25 cellular contexts compared by ENCODE assay signal in the genomic region with DNA sequence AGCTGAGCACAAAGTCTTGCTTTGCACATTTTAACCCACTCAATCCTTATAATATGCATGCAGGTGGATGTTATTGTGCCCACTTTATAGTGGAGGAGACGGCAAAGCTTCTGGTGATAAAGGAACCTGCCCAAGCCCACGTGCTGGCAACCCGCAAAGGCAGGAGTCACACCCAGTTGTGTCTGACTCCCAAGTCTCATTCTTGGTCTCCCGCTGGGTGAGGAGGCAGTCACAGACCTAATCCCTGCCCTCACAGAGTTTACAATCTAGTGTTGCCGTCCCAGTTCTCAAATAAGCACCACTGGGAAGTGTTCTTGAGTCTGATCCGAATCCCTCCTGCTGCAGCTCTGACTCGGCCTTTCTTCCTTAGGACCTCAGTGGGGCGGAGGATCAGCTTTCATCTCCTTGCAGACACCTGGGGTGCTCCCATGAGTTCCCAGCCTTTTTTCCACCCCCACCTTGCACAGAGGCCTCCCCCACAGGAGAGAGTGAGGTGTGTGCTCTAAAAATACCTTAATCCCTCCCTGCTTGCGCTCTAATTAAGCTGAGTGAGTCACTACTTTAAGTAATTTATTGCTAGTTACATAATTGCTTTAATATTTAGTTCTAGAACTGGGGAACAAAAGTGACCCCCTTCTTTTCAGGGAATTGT. TPM values are rescaled to one million over a fixed set of nuclear protein-coding genes. Genes with fewer than 3 reads are reported as not detected.
A peak's percentile ranks its signal among the peaks of the same experiment; 100 is the strongest.
DNase-seq lines count a peak whose midpoint lies in the region; ATAC-seq and TF ChIP-seq lines count a peak whose summit lies in the region.
"Had no signal": no experiment of that assay in that cellular context is flagged by ENCODE, and none has a peak within 500 bp of the region (broad histone marks: within the 10 kb centered on the region; RNA-seq: fewer than 3 reads in every experiment).

No MANE protein-coding gene starts in this region.

- H3K27me3 ChIP-seq in WERI-Rb-1 (ENCODE audit: insufficient read depth, low read depth, severe bottlenecking): no peaks in the 10 kb centered on the region
- no peaks in the 10 kb centered on the region for H3K27me3 ChIP-seq in neural progenitor cell
- H3K27me3 ChIP-seq in Caco-2 (replicated peaks; ENCODE audit: control insufficient read depth, insufficient read depth, low read length): no peaks in the 10 kb centered on the region
- peaks cover 8% of the 10 kb centered on the region for H3K27me3 ChIP-seq in upper lobe of right lung
- H3K27me3 ChIP-seq: BLaER1 treated with 17β-estradiol and CSF1 and Interleukin-3, amounts not matched to agents 10 nM and 100 nM had no signal

- intact Hi-C loops in Caco-2 (cut with micrococcal nuclease; ENCODE audit: unreplicated experiment) (no loop called here), upper lobe of right lung (cut with DNase I) (no loop called here)

- no peaks in the 10 kb centered on the region for H3K4me1 ChIP-seq in HEK293 (ENCODE audit: control insufficient read depth, insufficient read depth, low read length)
- peaks cover 19% of the 10 kb centered on the region for H3K4me1 ChIP-seq in neural progenitor cell
- peaks cover 4% of the 10 kb centered on the region; the same call in 1 of the 2 replicates for H3K4me1 ChIP-seq in Caco-2
- H3K4me1 ChIP-seq in upper lobe of right lung: no peaks in the 10 kb centered on the region
- H3K4me1 ChIP-seq: A549 had no signal

- peak overlapping the region; percentile 85 for H3K27ac Mint-ChIP-seq in neural progenitor cell
- no peak overlapping the region for H3K27ac Mint-ChIP-seq in Caco-2 (ENCODE audit: unreplicated experiment)
- H3K27ac Mint-ChIP-seq: B cell; CD4-positive, alpha-beta T cell; CD8-positive, alpha-beta T cell had no signal

- H3K4me2 ChIP-seq in neural progenitor cell: no peak overlapping the region
- H3K4me2 ChIP-seq: A549; BLaER1 treated with 17β-estradiol and CSF1 and Interleukin-3, amounts not matched to agents 10 nM and 100 nM had no signal

- H3K27me3 Mint-ChIP-seq in neural progenitor cell (ENCODE audit: insufficient read depth, low read depth): peaks cover 16% of the 10 kb centered on the region
- peaks cover 4% of the 10 kb centered on the region for H3K27me3 Mint-ChIP-seq in Caco-2 (ENCODE audit: insufficient read depth, unreplicated experiment)

- H3K4me1 Mint-ChIP-seq in neural progenitor cell: peaks cover 54% of the 10 kb centered on the region
- no peaks in the 10 kb centered on the region for H3K4me1 Mint-ChIP-seq in Caco-2 (ENCODE audit: low read depth, unreplicated experiment)
- H3K4me1 Mint-ChIP-seq: B cell had no signal

- DNase-seq in WERI-Rb-1 (peak; percentile 69), caudate nucleus (lab: John Stamatoyannopoulos, UW) (peak in 39 of 61 donors; percentile 15 to 89 (median 48)), neural progenitor cell (ENCODE audit: low spot score) (no peak), Caco-2 (no peak), NCI-H82 treated with DMSO at 0.1 percent for 48 hours (lab: John Stamatoyannopoulos, UW; ENCODE audit: unreplicated experiment) (no peak), upper lobe of right lung (no peak)
- DNase-seq in stimulated activated CD4-positive, alpha-beta T cell treated with anti-CD3 and anti-CD28 coated beads, Interleukin-1b, Interleukin-23, amount 100 ng/mL, for 48 hours: no peak
- DNase-seq: AML-193; CD4-positive, alpha-beta T cell; CD8-positive, alpha-beta T cell; DMS 273 treated with DMSO at 0.1 percent for 48 hours; DMS153; DMS53; DMS79; DND-41; EL; GDM1 had no signal

- TF ChIP-seq CTCF in HEK293 (tag by site-specific recombination; IDR thresholded peaks at IDR 0.05) (no peak), WERI-Rb-1 (IDR thresholded peaks at IDR 0.05; ENCODE audit: low read depth, low read length) (no peak), neural progenitor cell (IDR thresholded peaks at IDR 0.05) (no peak), Caco-2 (IDR thresholded peaks at IDR 0.05; ENCODE audit: insufficient read depth in 1 of 2, low read depth in 1 of 2, low read length in 1 of 2, severe bottlenecking in 1 of 2, unreplicated experiment in 1 of 2) (no peak), upper lobe of right lung (IDR thresholded peaks at IDR 0.05) (no peak)

- H3K79me2 ChIP-seq in neural progenitor cell (ENCODE audit: low read depth): no peaks in the 10 kb centered on the region

- H3K36me3 ChIP-seq in HEK293 (ENCODE audit: control insufficient read depth in 2 of 2, insufficient read depth in 1 of 2, low read length in 2 of 2): no peaks in the 10 kb centered on the region
- H3K36me3 ChIP-seq in WERI-Rb-1: no peaks in the 10 kb centered on the region
- no peaks in the 10 kb centered on the region for H3K36me3 ChIP-seq in neural progenitor cell
- no peaks in the 10 kb centered on the region for H3K36me3 ChIP-seq in Caco-2 (ENCODE audit: control insufficient read depth, insufficient read depth, low read length)
- no peaks in the 10 kb centered on the region for H3K36me3 ChIP-seq in upper lobe of right lung
- H3K36me3 ChIP-seq: BLaER1 treated with 17β-estradiol and CSF1 and Interleukin-3, amounts not matched to agents 10 nM and 100 nM had no signal

- ATAC-seq in upper lobe of right lung: no peak
- ATAC-seq: A549; CD8-positive, alpha-beta T cell; GM12878 had no signal

- H2AFZ ChIP-seq in neural progenitor cell (replicated peaks): no peak overlapping the region

- POLR2A ChIA-PET in HEK293 (lab: Yijun Ruan, JAX): no interaction called here
- POLR2A ChIA-PET in Caco-2 (lab: Charles Lee): no interaction called here

- H3K27ac ChIP-seq in HEK293 (ENCODE audit: extremely low read depth, low read depth, low read length) (no peak overlapping the region), WERI-Rb-1 (peak overlapping the region; percentile 14; the same call in 1 of the 2 replicates), caudate nucleus (ENCODE audit: low read depth, low read length) (peak overlapping the region; percentile 75), neural progenitor cell (no peak overlapping the region), upper lobe of right lung (no peak overlapping the region)
- H3K27ac ChIP-seq: 22Rv1; A549; BLaER1 treated with 17β-estradiol and CSF1 and Interleukin-3, amounts not matched to agents 10 nM and 100 nM; C4-2B had no signal

- H3K36me3 Mint-ChIP-seq in neural progenitor cell: no peaks in the 10 kb centered on the region
- no peaks in the 10 kb centered on the region for H3K36me3 Mint-ChIP-seq in Caco-2 (ENCODE audit: insufficient read depth, unreplicated experiment)
- H3K36me3 Mint-ChIP-seq: CD8-positive, alpha-beta T cell had no signal

- BruUV-seq in Caco-2 (replicated peaks; lab: Mats Ljungman, UMichigan): no TSS peak

- CTCF ChIA-PET in HEK293 (lab: Yijun Ruan, JAX) (interaction anchor here (1.3 to 1.5 kb wide), 2 partner anchors 16 to 188 kb away, joined by 4 to 9 read pairs; no protein-coding TSS in a partner anchor), Caco-2 (lab: Charles Lee) (no interaction called here)

- H3K9ac ChIP-seq in neural progenitor cell: no peak overlapping the region
- H3K9ac ChIP-seq: BLaER1 treated with 17β-estradiol and CSF1 and Interleukin-3, amounts not matched to agents 10 nM and 100 nM had no signal

- peaks cover 11% of the 10 kb centered on the region for H3F3A ChIP-seq in neural progenitor cell (ENCODE audit: low read depth)

- H3K9me3 ChIP-seq in HEK293 (ENCODE audit: control insufficient read depth, insufficient read depth, low read depth, low read length) (no peaks in the 10 kb centered on the region), WERI-Rb-1 (ENCODE audit: severe bottlenecking) (no peaks in the 10 kb centered on the region), neural progenitor cell (ENCODE audit: low read depth) (no peaks in the 10 kb centered on the region), Caco-2 (no peaks in the 10 kb centered on the region), upper lobe of right lung (no peaks in the 10 kb centered on the region)
- H3K9me3 ChIP-seq: A549; BLaER1 treated with 17β-estradiol and CSF1 and Interleukin-3, amounts not matched to agents 10 nM and 100 nM had no signal

- H3K4me3 ChIP-seq in HEK293 (ENCODE audit: low read depth, low read length): no peak overlapping the region
- no peak overlapping the region for H3K4me3 ChIP-seq in WERI-Rb-1 (ENCODE audit: low read depth, low read length)
- H3K4me3 ChIP-seq in neural progenitor cell: no peak overlapping the region
- H3K4me3 ChIP-seq in Caco-2 (ENCODE audit: low read depth, low read length): no peak overlapping the region
- H3K4me3 ChIP-seq in upper lobe of right lung: no peak overlapping the region
- H3K4me3 ChIP-seq: A549; BLaER1 treated with 17β-estradiol and CSF1 and Interleukin-3, amounts not matched to agents 10 nM and 100 nM; GM12878 had no signal

- no peaks in the 10 kb centered on the region for H3K9me3 Mint-ChIP-seq in neural progenitor cell
- H3K9me3 Mint-ChIP-seq in Caco-2 (ENCODE audit: unreplicated experiment): no peaks in the 10 kb centered on the region
- H3K9me3 Mint-ChIP-seq: CD4-positive, alpha-beta T cell; CD8-positive, alpha-beta T cell had no signal

- H3K4me3 Mint-ChIP-seq in neural progenitor cell (no peak overlapping the region), Caco-2 (ENCODE audit: unreplicated experiment) (no peak overlapping the region)
- H3K4me3 Mint-ChIP-seq: B cell; CD4-positive, alpha-beta T cell; CD8-positive, alpha-beta T cell had no signal

- no peaks in the 10 kb centered on the region for H4K20me1 ChIP-seq in neural progenitor cell (ENCODE audit: low read depth)

TF ChIP-seq in HEK293, 187 proteins besides CTCF, POLR2A, EP300 and RAD21:
- TF ChIP-seq EGR2 (tag by site-specific recombination; IDR thresholded peaks at IDR 0.05; ENCODE audit: low read depth) (0 out of 2 replicates have a peak, but pooled peaks have one; percentile 4), ZSCAN16 (tag by site-specific recombination; IDR thresholded peaks at IDR 0.05) (no peak), ZIC2 (tag by site-specific recombination; IDR thresholded peaks at IDR 0.05) (peak; percentile 46; the same call in 1 of the 2 replicates), ZNF248 (tag by site-specific recombination; IDR thresholded peaks at IDR 0.05) (no peak), GLIS1 (tag by site-specific recombination; IDR thresholded peaks at IDR 0.05) (peak; percentile 82)

RNA-seq across cellular contexts. Expression of a gene that starts 15.1 kb away (rescaled TPM):
- 0.11 and 2.3 TPM in 2 replicates for total RNA-seq in neural progenitor cell (ENCODE audit: low replicate concordance)
- total RNA-seq in Caco-2 (2022): 1.2 and 1.4 TPM in 2 replicates
- 27.3 TPM for total RNA-seq in upper lobe of right lung
- total RNA-seq: G401 had no signal

Comparison
In these comparisons a context has a peak if more than half of its experiments do, and no peak if none do; other contexts are left out.
1. H3K27ac ChIP-seq: peak in WERI-Rb-1 (single experiment) and caudate nucleus (single experiment); none in HEK293 (single experiment), neural progenitor cell (single experiment) and upper lobe of right lung (single experiment).
2. DNase-seq: peak in WERI-Rb-1 (single experiment) and caudate nucleus (39 of 61); none in neural progenitor cell (single experiment), Caco-2 (0 of 2), NCI-H82 treated with DMSO at 0.1 percent for 48 hours (single experiment), stimulated activated CD4-positive, alpha-beta T cell treated with anti-CD3 and anti-CD28 coated beads, Interleukin-1b, Interleukin-23, amount 100 ng/mL, for 48 hours (single experiment) and upper lobe of right lung (single experiment).